23 cellular contexts compared by ENCODE assay signal in genomic region chr15:39845582-39845981, GRCh38.
A peak's percentile ranks its signal among the peaks of the same experiment; 100 is the strongest.
DNase-seq lines count a peak whose midpoint lies in the region; ATAC-seq and TF ChIP-seq lines count a peak whose summit lies in the region.
"Had no signal": no experiment of that assay in that cellular context is flagged by ENCODE, and none has a peak within 500 bp of the region (broad histone marks: within the 10 kb centered on the region; RNA-seq: fewer than 3 reads in every experiment).

No MANE protein-coding gene starts in this region.

- H3K36me3 Mint-ChIP-seq in HFFc6 (ENCODE audit: low read depth), result peaks cover 56% of the 10 kb centered on the region
- no peaks in the 10 kb centered on the region for H3K36me3 Mint-ChIP-seq in naive thymus-derived CD8-positive, alpha-beta T cell

- TF ChIP-seq CTCF in GM12865 (IDR thresholded peaks at IDR 0.05; ENCODE audit: insufficient read depth, low read depth, low read length, missing control alignments) (no peak), HFFc6 (IDR thresholded peaks at IDR 0.05) (no peak), OCI-LY3 (IDR thresholded peaks at IDR 0.05; ENCODE audit: low read depth, low read length) (no peak), PC-3 (conservative IDR thresholded peaks at IDR 0.05; ENCODE audit: low read depth, low read length) (no peak)

- no peak overlapping the region for H2BK120ac ChIP-seq in mesenchymal stem cell (ENCODE audit: low read depth, low read length)

- H3K4ac ChIP-seq in mesenchymal stem cell (ENCODE audit: low read depth in 1 of 2, low read length in 2 of 2), result no peak overlapping the region

- H2AFZ ChIP-seq in OCI-LY3 (ENCODE audit: low read depth, low read length) (0 out of 2 replicates have a peak overlapping the region, but pooled peaks have one; percentile 23), mesenchymal stem cell (ENCODE audit: low read depth, low read length) (no peak overlapping the region), PC-3 (ENCODE audit: low read length) (no peak overlapping the region)

- no peak overlapping the region for H2BK5ac ChIP-seq in mesenchymal stem cell (ENCODE audit: low read depth, low read length, poor library complexity, severe bottlenecking)

- H3K23ac ChIP-seq in mesenchymal stem cell (ENCODE audit: low read length in 2 of 2), result no peak overlapping the region

- H3K4me1 ChIP-seq in OCI-LY3 (ENCODE audit: low read length) (peaks cover 5% of the 10 kb centered on the region; the same call in 1 of the 2 replicates), mesenchymal stem cell (ENCODE audit: control insufficient read depth, insufficient read depth, low read depth, low read length) (no peaks in the 10 kb centered on the region), PC-3 (ENCODE audit: insufficient read depth, low read length) (no peaks in the 10 kb centered on the region)
- H3K4me1 ChIP-seq: A549, SJCRH30 had no signal

- H2AK5ac ChIP-seq in mesenchymal stem cell (ENCODE audit: low read length, severe bottlenecking), result peak overlapping the region; percentile 6

- no TSS peak for BruUV-seq in PC-3 (replicated peaks; lab: Mats Ljungman, UMichigan)

- no peak overlapping the region for H2BK15ac ChIP-seq in mesenchymal stem cell (ENCODE audit: low read depth, poor library complexity, severe bottlenecking)

- H3K9me3 Mint-ChIP-seq in HFFc6, result no peaks in the 10 kb centered on the region
- no peaks in the 10 kb centered on the region for H3K9me3 Mint-ChIP-seq in naive thymus-derived CD8-positive, alpha-beta T cell
- H3K9me3 Mint-ChIP-seq: CD4-positive, alpha-beta memory T cell; T-helper 1 cell treated with Interleukin-12 subunit alpha and Interleukin-12 subunit beta and Interleukin-4 antibody, amounts not matched to agents 30 μg/mL and 1 μg/mL, for 36 hours had no signal

- no peaks in the 10 kb centered on the region for H3F3A ChIP-seq in PC-3 (ENCODE audit: low read length, unreplicated experiment)

- H2BK12ac ChIP-seq in mesenchymal stem cell (ENCODE audit: low read length in 2 of 2), result no peak overlapping the region

- no peak overlapping the region for H3K18ac ChIP-seq in mesenchymal stem cell (ENCODE audit: low read depth in 1 of 2, low read length in 2 of 2)

- H3K27me3 Mint-ChIP-seq in HFFc6 (ENCODE audit: insufficient read depth), result no peaks in the 10 kb centered on the region
- peaks cover 3 to 19% (median 6%) of the 10 kb centered on the region in 5 donors for H3K27me3 Mint-ChIP-seq in naive thymus-derived CD8-positive, alpha-beta T cell

- H4K20me1 ChIP-seq in OCI-LY3 (ENCODE audit: insufficient read depth, low read length) (no peaks in the 10 kb centered on the region), PC-3 (ENCODE audit: low read length) (no peaks in the 10 kb centered on the region)

- H4K8ac ChIP-seq in mesenchymal stem cell (ENCODE audit: low read length), result no peak overlapping the region

- H3K4me1 Mint-ChIP-seq in HFFc6 (ENCODE audit: low read depth), result peaks cover 69% of the 10 kb centered on the region
- H3K4me1 Mint-ChIP-seq in naive thymus-derived CD8-positive, alpha-beta T cell, result no peaks in the 10 kb centered on the region
- H3K4me1 Mint-ChIP-seq: CD4-positive, alpha-beta memory T cell had no signal

- CTCF ChIA-PET in PC-3 (lab: Charles Lee), result no interaction called here

- no peak overlapping the region for H3K4me3 Mint-ChIP-seq in HFFc6
- no peak overlapping the region for H3K4me3 Mint-ChIP-seq in naive thymus-derived CD8-positive, alpha-beta T cell
- H3K4me3 Mint-ChIP-seq: CD4-positive, alpha-beta memory T cell; T-helper 1 cell treated with Interleukin-12 subunit alpha and Interleukin-12 subunit beta and Interleukin-4 antibody, amounts not matched to agents 30 μg/mL and 1 μg/mL, for 36 hours had no signal

- H3K9me2 ChIP-seq in PC-3 (replicated peaks; ENCODE audit: low read length), result no peaks in the 10 kb centered on the region

- H3K79me1 ChIP-seq in mesenchymal stem cell (replicated peaks; ENCODE audit: low read length, poor library complexity, severe bottlenecking), result peaks cover 28% of the 10 kb centered on the region

- no peaks in the 10 kb centered on the region for H3K9me3 ChIP-seq in OCI-LY3 (ENCODE audit: insufficient read depth, low read length)
- H3K9me3 ChIP-seq in mesenchymal stem cell (ENCODE audit: control insufficient read depth, low read length), result peaks cover 3% of the 10 kb centered on the region
- H3K9me3 ChIP-seq in PC-3 (ENCODE audit: low read length), result no peaks in the 10 kb centered on the region
- H3K9me3 ChIP-seq: A549, BE2C, Caco-2, SJCRH30 had no signal

- H3K27ac ChIP-seq in OCI-LY3 (ENCODE audit: low read length) (no peak overlapping the region), mesenchymal stem cell (ENCODE audit: low read length, poor library complexity, severe bottlenecking) (peak overlapping the region; percentile 78), PC-3 (ENCODE audit: low read length) (no peak overlapping the region)
- H3K27ac ChIP-seq: A549, SJCRH30 had no signal

- POLR2A ChIA-PET in PC-3 (lab: Charles Lee; ENCODE audit: unreplicated experiment), result interaction anchor here (0.7 kb wide), 1 partner anchor 15 kb away, joined by 3 read pairs; no protein-coding TSS in a partner anchor
- POLR2A ChIA-PET in naive thymus-derived CD8-positive, alpha-beta T cell (lab: Charles Lee), result no interaction called here

- no peaks in the 10 kb centered on the region for H3K27me3 ChIP-seq in OCI-LY3 (ENCODE audit: low read depth, low read length)
- no peaks in the 10 kb centered on the region for H3K27me3 ChIP-seq in mesenchymal stem cell (ENCODE audit: control insufficient read depth in 1 of 2, insufficient read depth in 1 of 2, low read length in 2 of 2)
- no peaks in the 10 kb centered on the region for H3K27me3 ChIP-seq in PC-3 (ENCODE audit: low read length)
- H3K27me3 ChIP-seq: BE2C, SJCRH30 had no signal

- no peak overlapping the region for H4K91ac ChIP-seq in mesenchymal stem cell (ENCODE audit: low read length)

- H3K27ac Mint-ChIP-seq in HFFc6, result peak overlapping the region; percentile 48
- no peak overlapping the region for H3K27ac Mint-ChIP-seq in naive thymus-derived CD8-positive, alpha-beta T cell
- H3K27ac Mint-ChIP-seq: CD4-positive, alpha-beta memory T cell; T-helper 1 cell treated with Interleukin-12 subunit alpha and Interleukin-12 subunit beta and Interleukin-4 antibody, amounts not matched to agents 30 μg/mL and 1 μg/mL, for 36 hours had no signal

- intact Hi-C loops in PC-3 (cut with micrococcal nuclease), result no loop called here

- 93% methylated on average over 5 of the region's 5 CpGs for WGBS in mesenchymal stem cell

- ATAC-seq in PC-3, result no peak
- ATAC-seq in naive thymus-derived CD8-positive, alpha-beta T cell, result no peak
- ATAC-seq: A549, K562 had no signal

- H3K79me2 ChIP-seq in OCI-LY3 (ENCODE audit: low read length) (no peaks in the 10 kb centered on the region), PC-3 (ENCODE audit: low read length) (no peaks in the 10 kb centered on the region)

- H3K14ac ChIP-seq in mesenchymal stem cell (ENCODE audit: low read length in 2 of 2), result no peak overlapping the region

- H3K9ac ChIP-seq in OCI-LY3 (ENCODE audit: low read length) (no peak overlapping the region), mesenchymal stem cell (ENCODE audit: low read length) (no peak overlapping the region), PC-3 (ENCODE audit: low read length) (no peak overlapping the region)

- H3K36me3 ChIP-seq in OCI-LY3 (replicated peaks; ENCODE audit: low read depth, low read length) (no peaks in the 10 kb centered on the region), mesenchymal stem cell (ENCODE audit: control insufficient read depth in 1 of 2, insufficient read depth in 2 of 2, low read depth in 1 of 2, low read length in 2 of 2) (no peaks in the 10 kb centered on the region), PC-3 (ENCODE audit: low read depth, low read length) (no peaks in the 10 kb centered on the region)
- H3K36me3 ChIP-seq: BE2C, SJCRH30 had no signal

- H3K4me2 ChIP-seq in OCI-LY3 (ENCODE audit: low read length), result peak overlapping the region; percentile 13; the same call in 1 of the 2 replicates
- no peak overlapping the region for H3K4me2 ChIP-seq in mesenchymal stem cell (ENCODE audit: low read length, poor library complexity, severe bottlenecking)
- no peak overlapping the region for H3K4me2 ChIP-seq in PC-3 (ENCODE audit: low read length)
- H3K4me2 ChIP-seq: A549 had no signal

- DNase-seq in GM12865 (ENCODE audit: low read depth) (peak; percentile 58), HFFc6 (no peak), mesenchymal stem cell (no peak), PC-3 (no peak), activated T-cell treated with anti-CD3 and anti-CD28 coated beads for 4 hours (no peak), mucosa of gallbladder (ENCODE audit: low spot score) (no peak)
- DNase-seq in naive thymus-derived CD8-positive, alpha-beta T cell, result no peak
- DNase-seq: BE2C; Caco-2; CD4-positive, alpha-beta memory T cell; DMS 273 treated with DMSO at 0.1 percent for 48 hours; DMS79 treated with DMSO at 0.1 percent for 48 hours; H7; NCI-H1105; NCI-H2029 treated with DMSO at 0.1 percent for 48 hours; NCI-H345; NCI-H524; NCI-H774; SJCRH30 had no signal

- H3K4me3 ChIP-seq in GM12865 (ENCODE audit: low read depth, low read length), result no peak overlapping the region
- H3K4me3 ChIP-seq in OCI-LY3 (ENCODE audit: low read length), result no peak overlapping the region
- no peak overlapping the region for H3K4me3 ChIP-seq in mesenchymal stem cell (ENCODE audit: insufficient read depth in 1 of 2, low read depth in 1 of 2, low read length in 2 of 2)
- H3K4me3 ChIP-seq in PC-3 (ENCODE audit: low read length), result no peak overlapping the region
- H3K4me3 ChIP-seq: A549, K562, SJCRH30 had no signal
